In genomic region chr12:8890313-8891084, GRCh38 we compare ENCODE assay signal across 8 cellular contexts. TPM values are rescaled to one million over a fixed set of nuclear protein-coding genes. Genes with fewer than 3 reads are reported as not detected.
A peak's percentile ranks its signal among the peaks of the same experiment; 100 is the strongest.
DNase-seq lines count a peak whose midpoint lies in the region; ATAC-seq and TF ChIP-seq lines count a peak whose summit lies in the region.

No MANE protein-coding gene starts in this region.

- peak; percentile 79 for ATAC-seq in DND-41 (ENCODE audit: insufficient read depth, low read depth)
- no peak for ATAC-seq in GM18867 (IDR thresholded peaks at IDR 0.05; ENCODE audit: unreplicated experiment)

- H3K27me3 Mint-ChIP-seq in activated naive CD8-positive, alpha-beta T cell: peaks cover 2% of the 10 kb centered on the region

- H3K36me3 Mint-ChIP-seq in activated naive CD8-positive, alpha-beta T cell: no peaks in the 10 kb centered on the region

- H3K27me3 ChIP-seq in DND-41 (ENCODE audit: insufficient read depth, low read length, poor library complexity) (no peaks in the 10 kb centered on the region), left ventricle myocardium inferior (ENCODE audit: low read depth) (no peaks in the 10 kb centered on the region)

- H3K36me3 ChIP-seq in DND-41 (ENCODE audit: insufficient read depth, low read length): no peaks in the 10 kb centered on the region
- no peaks in the 10 kb centered on the region for H3K36me3 ChIP-seq in left ventricle myocardium inferior

- DNase-seq in DND-41 (peak; percentile 62), HPDE6-E6E7 (ENCODE audit: extremely low spot score) (peak; percentile 34), SK-N-DZ (ENCODE audit: low spot score) (peak; percentile 58), left ventricle myocardium inferior (no peak), renal cortical epithelial cell (ENCODE audit: low read depth) (peak; percentile 32), NCI-H2171 (lab: John Stamatoyannopoulos, UW) (no peak)

- H2AFZ ChIP-seq in DND-41 (ENCODE audit: low read depth, low read length): peak overlapping the region; percentile 69

- H4K20me1 ChIP-seq in DND-41 (ENCODE audit: insufficient read depth, low read length): no peaks in the 10 kb centered on the region

- H3K9ac ChIP-seq in DND-41 (ENCODE audit: low read depth, low read length): peak overlapping the region; percentile 38

- no peaks in the 10 kb centered on the region for H3K79me2 ChIP-seq in DND-41 (ENCODE audit: insufficient read depth, low read length)

- H3K4me3 ChIP-seq in DND-41 (ENCODE audit: low read depth in 1 of 2, low read length in 2 of 2) (peak overlapping the region in 1 of 2 experiments; percentile 49; a peak in 3 of 4 replicates), left ventricle myocardium inferior (peak overlapping the region; percentile 58)

- H3K9me3 Mint-ChIP-seq in activated naive CD8-positive, alpha-beta T cell (ENCODE audit: low read depth): no peaks in the 10 kb centered on the region

- no peak overlapping the region for H3K27ac Mint-ChIP-seq in activated naive CD8-positive, alpha-beta T cell

- intact Hi-C loops in left ventricle myocardium inferior (cut with micrococcal nuclease): loop anchor here (10.0 kb wide), 1 partner anchor 226 kb away; the partner anchor contains the start of gene MFAP5

- H3K27ac ChIP-seq in DND-41 (ENCODE audit: low read length) (no peak overlapping the region), left ventricle myocardium inferior (replicated peaks) (peak overlapping the region; percentile 6)

- H3K4me2 ChIP-seq in DND-41 (ENCODE audit: insufficient read depth, low read length): peak overlapping the region; percentile 67

- H3K9me3 ChIP-seq in DND-41 (ENCODE audit: insufficient read depth, low read length, severe bottlenecking) (no peaks in the 10 kb centered on the region), left ventricle myocardium inferior (replicated peaks) (no peaks in the 10 kb centered on the region)

- peaks cover 4% of the 10 kb centered on the region; the same call in 1 of the 2 replicates for H3K4me1 ChIP-seq in DND-41 (ENCODE audit: insufficient read depth, low read length)
- H3K4me1 ChIP-seq in left ventricle myocardium inferior: no peaks in the 10 kb centered on the region

- peak; percentile 89 for TF ChIP-seq CTCF in DND-41 (IDR thresholded peaks at IDR 0.05; ENCODE audit: borderline replicate concordance, extremely low read depth, low read length, poor library complexity, severe bottlenecking)
- TF ChIP-seq CTCF in left ventricle myocardium inferior (IDR thresholded peaks at IDR 0.05; ENCODE audit: borderline replicate concordance): peak; percentile 94

- peaks cover 4% of the 10 kb centered on the region for H3K4me1 Mint-ChIP-seq in activated naive CD8-positive, alpha-beta T cell (ENCODE audit: low read depth)

- H3K4me3 Mint-ChIP-seq in activated naive CD8-positive, alpha-beta T cell: peak overlapping the region; percentile 86

RNA-seq across cellular contexts. Expression of gene PHC1, which starts 23.8 kb away (rescaled TPM):
- polyA plus RNA-seq in SK-N-DZ (2014; cell fraction: cytosol; rRNA removed): 58.2 and 79.5 TPM in 2 replicates
- polyA plus RNA-seq in SK-N-DZ (2014; cell fraction: nucleus; rRNA removed): 135 and 197 TPM in 2 replicates
- total RNA-seq in left ventricle myocardium inferior: 23.4 TPM
- 12.2 and 38.6 TPM in 2 replicates for total RNA-seq in renal cortical epithelial cell

RNA-seq across cellular contexts. Expression of gene M6PR, which starts 58.9 kb away (rescaled TPM):
- polyA plus RNA-seq in SK-N-DZ (2014; cell fraction: cytosol; rRNA removed): 98.0 and 129 TPM in 2 replicates
- 105 and 150 TPM in 2 replicates for polyA plus RNA-seq in SK-N-DZ (2014; cell fraction: nucleus; rRNA removed)
- total RNA-seq in left ventricle myocardium inferior (94.2 TPM), renal cortical epithelial cell (212 and 223 TPM in 2 replicates)

Comparison
In these comparisons a context has a peak if more than half of its experiments do, and no peak if none do; other contexts are left out.
1. DNase-seq: peak in DND-41 (single experiment), HPDE6-E6E7 (single experiment), SK-N-DZ (single experiment) and renal cortical epithelial cell (single experiment); none in left ventricle myocardium inferior (single experiment) and NCI-H2171 (single experiment).